In the genomic region with DNA sequence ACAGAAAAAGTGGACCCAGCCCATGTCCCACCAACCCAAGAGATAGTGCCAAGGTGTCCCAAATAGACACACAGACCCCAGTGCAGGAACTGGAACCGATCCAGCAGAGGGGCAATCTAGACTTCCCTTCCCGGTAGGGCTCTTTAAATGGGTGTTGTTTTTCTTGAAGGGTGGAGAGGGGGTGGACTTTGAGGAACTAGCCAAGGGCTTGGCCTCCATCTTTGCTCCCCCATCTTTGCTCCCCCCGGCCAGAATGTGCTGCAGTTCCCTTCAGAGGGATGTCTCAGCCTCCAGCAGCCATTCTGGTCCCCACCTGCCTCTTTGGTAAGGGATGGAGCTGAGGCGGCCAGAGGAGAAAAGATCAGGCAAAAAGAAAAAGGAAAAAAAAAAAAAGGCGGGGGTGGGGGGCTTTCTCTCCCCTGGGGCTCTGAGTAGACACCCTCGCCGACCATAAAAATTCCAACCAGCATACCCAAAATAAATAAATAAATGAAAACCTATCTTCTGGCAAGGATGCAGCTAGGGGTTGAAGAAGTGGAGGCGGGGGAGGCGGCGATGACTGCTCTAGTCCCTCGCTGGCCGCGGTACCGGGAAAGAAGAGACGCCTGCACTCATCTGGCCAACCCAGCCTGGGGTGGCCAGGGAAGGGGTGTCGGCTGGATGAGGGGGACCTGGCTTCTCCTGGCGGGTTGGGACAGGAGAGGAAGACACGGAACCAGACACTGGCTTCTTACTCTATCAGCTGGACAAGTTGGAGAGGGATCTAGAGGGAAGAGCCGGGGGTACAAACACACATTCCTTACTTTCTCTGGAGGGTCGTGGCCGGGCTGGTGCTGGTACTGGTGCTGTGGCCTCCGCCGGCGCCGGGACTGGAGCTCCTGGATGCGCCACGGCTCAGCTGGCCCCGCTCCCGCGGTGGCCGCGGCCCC, we compare ENCODE assay signal across 8 cellular contexts. TPM values are rescaled to one million over a fixed set of nuclear protein-coding genes. Genes with fewer than 3 reads are reported as not detected.
DNase-seq lines count a peak whose midpoint lies in the region; ATAC-seq and TF ChIP-seq lines count a peak whose summit lies in the region.

No MANE protein-coding gene starts in this region.

- TF ChIP-seq CTCF in left lung (IDR thresholded peaks at IDR 0.05), result no peak
- TF ChIP-seq CTCF in suprapubic skin (IDR thresholded peaks at IDR 0.05), result no peak

- H3K27me3 ChIP-seq in left lung (peaks cover 43% of the 10 kb centered on the region in 2 donors), suprapubic skin (no peaks in the 10 kb centered on the region)

- H3K4me1 Mint-ChIP-seq in T-helper 1 cell treated with Interleukin-12 subunit alpha and Interleukin-12 subunit beta and Interleukin-4 antibody, amounts not matched to agents 30 μg/mL and 1 μg/mL, for 36 hours (ENCODE audit: low read depth), result peaks cover 5% of the 10 kb centered on the region
- H3K4me1 Mint-ChIP-seq in activated naive CD8-positive, alpha-beta T cell treated with anti-CD3 and anti-CD28 coated beads, Interleukin-2, amount 50 U/mL, for 24 hours, result peaks cover 12% of the 10 kb centered on the region

- TF ChIP-seq POLR2A in suprapubic skin (IDR thresholded peaks at IDR 0.05), result no peak

- no peak for TF ChIP-seq EP300 in suprapubic skin (IDR thresholded peaks at IDR 0.05)

- no peak overlapping the region for H3K27ac Mint-ChIP-seq in T-helper 1 cell treated with Interleukin-12 subunit alpha and Interleukin-12 subunit beta and Interleukin-4 antibody, amounts not matched to agents 30 μg/mL and 1 μg/mL, for 36 hours
- no peak overlapping the region for H3K27ac Mint-ChIP-seq in activated naive CD8-positive, alpha-beta T cell treated with anti-CD3 and anti-CD28 coated beads, Interleukin-2, amount 50 U/mL, for 24 hours

- DNase-seq in T-helper 1 cell (no peak), left lung (peak in 1 of 2 donors; percentile 72), suprapubic skin (ENCODE audit: low spot score in 2 of 2) (no peak), COR-L47 (lab: John Stamatoyannopoulos, UW) (no peak)
- no peak for DNase-seq in activated naive CD8-positive, alpha-beta T cell treated with anti-CD3 and anti-CD28 coated beads, Interleukin-2, amount 50 U/mL, for 24 hours

- intact Hi-C loops in left lung (cut with DNase I), result loop anchor here in 1 of 2 donors (10.0 kb wide), 1 partner anchor 115 kb away; a partner anchor contains a TSS

- H3K4me3 Mint-ChIP-seq in T-helper 1 cell treated with Interleukin-12 subunit alpha and Interleukin-12 subunit beta and Interleukin-4 antibody, amounts not matched to agents 30 μg/mL and 1 μg/mL, for 36 hours, result peak overlapping the region; percentile 75
- peak overlapping the region; percentile 67 for H3K4me3 Mint-ChIP-seq in activated naive CD8-positive, alpha-beta T cell treated with anti-CD3 and anti-CD28 coated beads, Interleukin-2, amount 50 U/mL, for 24 hours

- H3K9me3 ChIP-seq in left lung (no peaks in the 10 kb centered on the region), suprapubic skin (no peaks in the 10 kb centered on the region)

- no peaks in the 10 kb centered on the region for H3K9me3 Mint-ChIP-seq in T-helper 1 cell treated with Interleukin-12 subunit alpha and Interleukin-12 subunit beta and Interleukin-4 antibody, amounts not matched to agents 30 μg/mL and 1 μg/mL, for 36 hours
- no peaks in the 10 kb centered on the region for H3K9me3 Mint-ChIP-seq in activated naive CD8-positive, alpha-beta T cell treated with anti-CD3 and anti-CD28 coated beads, Interleukin-2, amount 50 U/mL, for 24 hours

- no peak overlapping the region for H3K27ac ChIP-seq in left lung
- no peak overlapping the region for H3K27ac ChIP-seq in suprapubic skin

- peaks cover 58% of the 10 kb centered on the region for H3K27me3 Mint-ChIP-seq in T-helper 1 cell treated with Interleukin-12 subunit alpha and Interleukin-12 subunit beta and Interleukin-4 antibody, amounts not matched to agents 30 μg/mL and 1 μg/mL, for 36 hours (ENCODE audit: low read depth)
- H3K27me3 Mint-ChIP-seq in activated naive CD8-positive, alpha-beta T cell treated with anti-CD3 and anti-CD28 coated beads, Interleukin-2, amount 50 U/mL, for 24 hours, result peaks cover 41% of the 10 kb centered on the region

- no peak for ATAC-seq in activated naive CD8-positive, alpha-beta T cell treated with anti-CD3 and anti-CD28 coated beads, Interleukin-2, amount 50 U/mL, for 24 hours
- ATAC-seq in left lung (peak; percentile 11), HG03439 (IDR thresholded peaks at IDR 0.05; ENCODE audit: unreplicated experiment) (no peak), GM21576 (IDR thresholded peaks at IDR 0.05; ENCODE audit: unreplicated experiment) (no peak)

- no peaks in the 10 kb centered on the region for H3K36me3 Mint-ChIP-seq in T-helper 1 cell treated with Interleukin-12 subunit alpha and Interleukin-12 subunit beta and Interleukin-4 antibody, amounts not matched to agents 30 μg/mL and 1 μg/mL, for 36 hours (ENCODE audit: low read depth)
- no peaks in the 10 kb centered on the region for H3K36me3 Mint-ChIP-seq in activated naive CD8-positive, alpha-beta T cell treated with anti-CD3 and anti-CD28 coated beads, Interleukin-2, amount 50 U/mL, for 24 hours (ENCODE audit: low read depth)

- peak overlapping the region; percentile 37 to 48 for H3K4me3 ChIP-seq in left lung
- peak overlapping the region; percentile 70 for H3K4me3 ChIP-seq in suprapubic skin

- peaks cover 0 to 11% of the 10 kb centered on the region in 2 donors for H3K4me1 ChIP-seq in left lung
- peaks cover 23% of the 10 kb centered on the region for H3K4me1 ChIP-seq in suprapubic skin

- H3K36me3 ChIP-seq in left lung (no peaks in the 10 kb centered on the region), suprapubic skin (no peaks in the 10 kb centered on the region)

- WGBS in suprapubic skin, result 13% methylated on average over 18 of the region's 32 CpGs

RNA-seq across cellular contexts. Expression of a gene that starts 38.5 kb away (rescaled TPM):
- total RNA-seq in left lung, result 10 to 100 TPM; 15.6 to 17.3 TPM
- total RNA-seq in suprapubic skin, result 10 to 100 TPM; 24.4 to 42.1 (median 28.9) TPM
